ENCODE assay signal across 8 cellular contexts in genomic region chr19:15330801-15331418, GRCh38. TPM values are rescaled to one million over a fixed set of nuclear protein-coding genes. Genes with fewer than 3 reads are reported as not detected.
DNase-seq lines count a peak whose midpoint lies in the region; ATAC-seq and TF ChIP-seq lines count a peak whose summit lies in the region.

No MANE protein-coding gene starts in this region.

- DNase-seq in GM10266 (ENCODE audit: extremely low spot score) (peak; percentile 57), OCI-LY7 (ENCODE audit: low spot score) (peak; percentile 28), coronary artery (ENCODE audit: low spot score) (no peak), mesendoderm (peak; percentile 74), vagina (ENCODE audit: extremely low spot score in 2 of 2) (no peak), epidermal melanocyte (ENCODE audit: insufficient read length, low spot score) (no peak), NCI-H774 (lab: John Stamatoyannopoulos, UW) (no peak)

- H3K23ac ChIP-seq in mesendoderm (ENCODE audit: low read length) = no peak overlapping the region

- TF ChIP-seq CTCF in GM10266 (IDR thresholded peaks at IDR 0.05; ENCODE audit: control insufficient read depth, insufficient read depth, low read depth, missing control alignments) = no peak
- TF ChIP-seq CTCF in OCI-LY7 (conservative IDR thresholded peaks at IDR 0.05; ENCODE audit: low read length) = no peak
- no peak for TF ChIP-seq CTCF in coronary artery (IDR thresholded peaks at IDR 0.05)
- no peak for TF ChIP-seq CTCF in vagina (IDR thresholded peaks at IDR 0.05)

- CTCF ChIA-PET in OCI-LY7 (lab: Charles Lee; ENCODE audit: unreplicated experiment) = no interaction called here

- H3K79me1 ChIP-seq in mesendoderm (ENCODE audit: low read length) = no peaks in the 10 kb centered on the region

- no CpG with 5 or more reads among the region's 17 CpGs for WGBS in mesendoderm (ENCODE audit: extremely low coverage, insufficient coverage, low lambda C conversion rate)

- H3K27me3 ChIP-seq in mesendoderm (ENCODE audit: insufficient read depth, low read length, poor library complexity) (no peaks in the 10 kb centered on the region), vagina (no peaks in the 10 kb centered on the region)

- no peak overlapping the region for H4K5ac ChIP-seq in mesendoderm (ENCODE audit: low read length)

- H3K9ac ChIP-seq in mesendoderm (ENCODE audit: low read length) = peak overlapping the region; percentile 99

- H3K79me2 ChIP-seq in OCI-LY7 (ENCODE audit: insufficient read depth, low read depth, low read length) = peaks cover 71% of the 10 kb centered on the region
- H3K79me2 ChIP-seq in mesendoderm (ENCODE audit: control insufficient read depth, insufficient read depth, low read length) = peaks cover 62% of the 10 kb centered on the region

- H2BK15ac ChIP-seq in mesendoderm (replicated peaks; ENCODE audit: low read depth) = no peak overlapping the region

- TF ChIP-seq POLR2A in vagina (IDR thresholded peaks at IDR 0.05) = no peak

- no TSS peak for BruUV-seq in OCI-LY7 (replicated peaks; lab: Mats Ljungman, UMichigan)

- POLR2A ChIA-PET in OCI-LY7 (lab: Charles Lee) = interaction anchor here (0.6 to 1.4 kb wide), 2 partner anchors 10 to 16 kb away, joined by 3 to 4 read pairs; no protein-coding TSS in a partner anchor

- peak overlapping the region; percentile 100 for H3K18ac ChIP-seq in mesendoderm (ENCODE audit: low read length)

- no peak for ATAC-seq in GM21423 (IDR thresholded peaks at IDR 0.05; ENCODE audit: unreplicated experiment)

- H3K9me3 ChIP-seq in OCI-LY7 (ENCODE audit: low read length) = no peaks in the 10 kb centered on the region
- no peaks in the 10 kb centered on the region for H3K9me3 ChIP-seq in vagina

- H3K9me2 ChIP-seq in OCI-LY7 (ENCODE audit: insufficient read depth, low read length) = no peaks in the 10 kb centered on the region

- H3K56ac ChIP-seq in mesendoderm (ENCODE audit: low read length) = peak overlapping the region; percentile 100

- no peak overlapping the region for H2BK120ac ChIP-seq in mesendoderm (ENCODE audit: low read depth, low read length)

- no peak overlapping the region for H3K4ac ChIP-seq in mesendoderm (ENCODE audit: low read depth, low read length)

- intact Hi-C loops in OCI-LY7 (cut with micrococcal nuclease; ENCODE audit: unreplicated experiment) (loop anchor here (2.0 to 5.0 kb wide), 3 partner anchors 44 to 226 kb away; partner anchors contain the start of gene AKAP8L), vagina (cut with DNase I) (no loop called here)

- H2AK5ac ChIP-seq in mesendoderm (ENCODE audit: low read length) = peak overlapping the region; percentile 18

- H2BK5ac ChIP-seq in mesendoderm (ENCODE audit: low read length) = peak overlapping the region; percentile 93

- H3K36me3 ChIP-seq in OCI-LY7 (ENCODE audit: insufficient read depth, low read length) (peaks cover 36% of the 10 kb centered on the region), mesendoderm (ENCODE audit: control insufficient read depth, insufficient read depth, low read length) (no peaks in the 10 kb centered on the region), vagina (no peaks in the 10 kb centered on the region)

- peaks cover 67% of the 10 kb centered on the region for H3K4me1 ChIP-seq in OCI-LY7 (ENCODE audit: insufficient read depth, low read length, poor library complexity, severe bottlenecking)
- H3K4me1 ChIP-seq in mesendoderm (ENCODE audit: control insufficient read depth, low read depth, low read length) = peaks cover 3% of the 10 kb centered on the region
- peaks cover 70% of the 10 kb centered on the region for H3K4me1 ChIP-seq in vagina

- H3K4me3 ChIP-seq in OCI-LY7 (ENCODE audit: low read depth, low read length, poor library complexity, severe bottlenecking) (peak overlapping the region; percentile 100), coronary artery (peak overlapping the region; percentile 87), mesendoderm (ENCODE audit: low read length) (peak overlapping the region; percentile 98), vagina (peak overlapping the region; percentile 97 to 98)

- H4K20me1 ChIP-seq in OCI-LY7 (ENCODE audit: insufficient read depth, low read length) = peaks cover 43% of the 10 kb centered on the region

- H3K4me2 ChIP-seq in OCI-LY7 (ENCODE audit: low read length) = peak overlapping the region; percentile 98
- H3K4me2 ChIP-seq in mesendoderm (ENCODE audit: low read length) = peak overlapping the region; percentile 99

- H4K8ac ChIP-seq in mesendoderm (ENCODE audit: low read depth, low read length) = no peak overlapping the region

- H3K27ac ChIP-seq in OCI-LY7 (ENCODE audit: low read depth, low read length, poor library complexity, severe bottlenecking) (peak overlapping the region; percentile 66), coronary artery (peak overlapping the region; percentile 97 to 100), mesendoderm (ENCODE audit: low read depth, low read length) (peak overlapping the region; percentile 93), vagina (peak overlapping the region; percentile 94)

- H2AFZ ChIP-seq in OCI-LY7 (ENCODE audit: low read length) = no peak overlapping the region

RNA-seq across cellular contexts. Expression of gene BRD4, which starts 1.4 kb away (rescaled TPM):
- 22.6 and 33.6 TPM in 2 replicates for total RNA-seq in OCI-LY7 (2014; rRNA removed; shearing (Covaris generic))
- 143 and 157 TPM in 2 replicates for total RNA-seq in OCI-LY7 (2022)
- 94.5 TPM for polyA plus RNA-seq in mesendoderm (2013, experiment 1 of 2)
- 93.4 TPM for polyA plus RNA-seq in mesendoderm (2013, experiment 2 of 2)
- 53.0 TPM for total RNA-seq in vagina

RNA-seq across cellular contexts. Expression of gene AKAP8, which starts 48.7 kb away (rescaled TPM):
- total RNA-seq in OCI-LY7 (2014; rRNA removed; shearing (Covaris generic)) = 22.2 and 26.4 TPM in 2 replicates
- total RNA-seq in OCI-LY7 (2022) (51.3 and 52.3 TPM in 2 replicates), vagina (27.7 TPM)
- polyA plus RNA-seq in mesendoderm (2013, experiment 1 of 2) = 27.7 TPM
- polyA plus RNA-seq in mesendoderm (2013, experiment 2 of 2) = 27.0 TPM

Comparison
In these comparisons a context has a peak if more than half of its experiments do, and no peak if none do; other contexts are left out.
1. DNase-seq: peak in GM10266 (single experiment), OCI-LY7 (single experiment) and mesendoderm (single experiment); none in coronary artery (single experiment), vagina (0 of 2), epidermal melanocyte (single experiment) and NCI-H774 (single experiment).
2. Peak in every context shown above with its lines, with median percentiles within 50 percentile points of each other: H3K27ac ChIP-seq and H3K4me3 ChIP-seq.